In the genomic region with DNA sequence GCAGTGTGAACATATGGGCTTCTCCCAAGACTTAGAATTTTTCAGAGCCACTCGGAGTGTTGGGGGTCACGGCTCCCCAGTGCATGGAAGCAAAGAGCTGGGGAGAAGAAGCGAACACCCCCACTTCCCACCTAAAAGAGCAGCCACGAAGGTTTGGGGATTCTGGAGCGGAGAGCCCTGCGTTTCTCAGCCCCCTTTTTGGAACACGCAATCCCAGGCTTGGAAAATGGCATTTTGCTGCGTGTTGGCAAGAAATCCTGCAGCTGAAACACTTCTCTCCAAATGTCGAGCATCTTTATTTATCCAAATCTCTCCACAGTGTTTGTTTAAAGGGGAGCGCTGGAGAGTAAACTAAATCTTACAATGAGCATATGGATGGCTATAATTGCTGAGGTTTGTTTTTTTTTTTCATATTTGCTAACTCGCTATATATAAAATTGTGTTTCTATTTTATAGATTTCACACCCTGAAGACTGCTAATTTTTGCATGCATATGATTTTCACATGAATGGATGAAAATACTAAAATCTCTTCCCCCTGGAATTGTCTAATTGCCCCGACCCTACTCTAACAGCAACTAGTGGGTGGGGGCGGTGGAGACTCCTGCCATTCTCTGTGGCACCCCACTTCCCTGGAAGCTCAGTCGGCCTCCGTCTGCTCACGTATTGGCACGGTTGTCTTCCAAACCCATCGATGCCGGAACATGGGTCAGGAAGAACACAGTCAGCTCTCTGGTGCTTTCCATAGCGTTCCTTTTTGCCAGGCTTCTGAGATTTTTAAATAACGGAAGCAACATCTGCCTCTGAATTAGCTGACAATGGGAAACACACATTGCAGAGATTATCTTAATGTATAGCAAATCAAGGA, we compare ENCODE assay signal across 15 cellular contexts.
DNase-seq lines count a peak whose midpoint lies in the region; ATAC-seq, FAIRE-seq and TF ChIP-seq lines count a peak whose summit lies in the region.
"Had no signal": no experiment of that assay in that cellular context is flagged by ENCODE, and none has a peak within 500 bp of the region (broad histone marks: within the 10 kb centered on the region; RNA-seq: fewer than 3 reads in every experiment).

No MANE protein-coding gene starts in this region.

- H2AFZ ChIP-seq in GM12878 (ENCODE audit: control insufficient read depth, low read depth, low read length) = no peak overlapping the region

- intact Hi-C loops in GM12878 (cut with micrococcal nuclease; ENCODE audit: unreplicated experiment) = loop anchor here (2.0 to 5.0 kb wide), 2 partner anchors 21 to 120 kb away; a partner anchor contains a TSS

- peak; percentile 10 for DNase-seq in activated naive CD4-positive, alpha-beta T cell treated with anti-CD3 and anti-CD28 coated beads, Interleukin-2, amount 10 ng/mL, durations not matched to agents 7 days and 5 days
- no peak for DNase-seq in activated naive CD4-positive, alpha-beta T cell treated with anti-CD3 and anti-CD28 coated beads, Interleukin-2, amount 50 U/mL, for 16 hours
- DNase-seq in GM12878 (ENCODE audit: low read depth, low spot score) (no peak), hippocampal formation (lab: John Stamatoyannopoulos, UW) (no peak), Ammon's horn (ENCODE audit: low spot score) (no peak), HT-29 (ENCODE audit: low spot score) (no peak)
- DNase-seq: activated CD4-positive, alpha-beta T cell treated with anti-CD3 and anti-CD28 coated beads, Interleukin-2, amount 10 ng/mL, durations not matched to agents 7 days and 5 days; effector CD4-positive, alpha-beta T cell; PC-3; stimulated activated CD4-positive, alpha-beta T cell treated with anti-CD3 and anti-CD28 coated beads, Interleukin-12 subunit alpha, Interleukin-12 subunit beta, amount 100 ng/mL, for 4 hours; stimulated activated CD8-positive, alpha-beta memory T cell treated with anti-CD3 and anti-CD28 coated beads, Interleukin-4, amount 100 ng/mL, for 48 hours had no signal

- SMC1A ChIA-PET in GM12878 (lab: Charles Lee; ENCODE audit: uncharacterized antibody, unreplicated experiment) = interaction anchor here (0.7 to 1.8 kb wide), 9 partner anchors 8 to 218 kb away, joined by 3 to 7 read pairs (median 4); no protein-coding TSS in a partner anchor

- H3K4me1 Mint-ChIP-seq in activated naive CD4-positive, alpha-beta T cell treated with anti-CD3 and anti-CD28 coated beads, Interleukin-2, amount 10 ng/mL, durations not matched to agents 7 days and 5 days = peaks cover 24% of the 10 kb centered on the region
- H3K4me1 Mint-ChIP-seq in IgD-negative memory B cell = peaks cover 10 to 12% (median 11%) of the 10 kb centered on the region in 3 donors

- POLR2A ChIA-PET in GM12878 (lab: Charles Lee) = no interaction called here

- no peak for FAIRE-seq in GM12878 (lab: Jason Lieb, UNC)
- FAIRE-seq: frontal cortex had no signal

- TF ChIP-seq POLR2A in GM12878 (IDR thresholded peaks at IDR 0.05; ENCODE audit: low read depth, low read length) = no peak

- BruUV-seq in GM12878 (replicated peaks; lab: Mats Ljungman, UMichigan) = no TSS peak

- H3K4me2 ChIP-seq in GM12878 (ENCODE audit: control insufficient read depth, insufficient read depth) = peak overlapping the region; percentile 26

- 70% methylated on average over 21 of the region's 21 CpGs for WGBS in GM12878 (ENCODE audit: insufficient coverage, insufficient replicate concordance, low lambda C conversion rate, missing lambda C conversion rate)

- RAD21 ChIA-PET in GM12878 (lab: Charles Lee; ENCODE audit: unreplicated experiment) = interaction anchor here (0.7 to 1.7 kb wide), 5 partner anchors 8 to 218 kb away, joined by 3 to 6 read pairs (median 3); no protein-coding TSS in a partner anchor

- no peaks in the 10 kb centered on the region for H3K79me2 ChIP-seq in GM12878 (ENCODE audit: control insufficient read depth, insufficient read depth, low read length)

- no peak overlapping the region for H3K27ac Mint-ChIP-seq in activated naive CD4-positive, alpha-beta T cell treated with anti-CD3 and anti-CD28 coated beads, Interleukin-2, amount 10 ng/mL, durations not matched to agents 7 days and 5 days
- H3K27ac Mint-ChIP-seq in IgD-negative memory B cell = peak overlapping the region in 1 of 3 donors; percentile 32
- H3K27ac Mint-ChIP-seq: activated CD4-positive, alpha-beta T cell treated with anti-CD3 and anti-CD28 coated beads, Interleukin-2, amount 10 ng/mL, durations not matched to agents 7 days and 5 days had no signal

- H3K4me3 ChIP-seq in GM12878 (no peak overlapping the region), neutrophil (ENCODE audit: low read depth in 1 of 2, low read length in 1 of 2) (no peak overlapping the region)

- H3K9ac ChIP-seq in GM12878 (ENCODE audit: control insufficient read depth, insufficient read depth, low read length) = no peak overlapping the region

- H3K27me3 ChIP-seq in GM12878 (replicated peaks in 1 of 2; ENCODE audit: control insufficient read depth in 2 of 2, insufficient read depth in 2 of 2, low read length in 1 of 2) = no peaks in the 10 kb centered on the region
- H3K27me3 ChIP-seq in neutrophil = peaks cover 17% of the 10 kb centered on the region

- TF ChIP-seq RAD21 in GM12878 (IDR thresholded peaks at IDR 0.05; ENCODE audit: insufficient read depth, low read depth, low read length) = no peak

- H3K27ac ChIP-seq in GM12878 (ENCODE audit: control insufficient read depth, insufficient read depth) (no peak overlapping the region), neutrophil (peak overlapping the region; percentile 47)

- TF ChIP-seq CTCF in GM12878 (IDR thresholded peaks at IDR 0.05 in 2 of 3, conservative IDR thresholded peaks at IDR 0.05 in 1 of 3; ENCODE audit: control insufficient read depth in 2 of 3, extremely low read depth in 1 of 3, insufficient read depth in 1 of 3, low read depth in 3 of 3, low read length in 3 of 3) (no peak), neutrophil (IDR thresholded peaks at IDR 0.05) (no peak)

- ATAC-seq in GM12878 = no peak
- ATAC-seq: PC-3 had no signal

- in situ Hi-C loops in GM12878 (cut with MboI) = no loop called here

- H4K20me1 ChIP-seq in GM12878 (ENCODE audit: control insufficient read depth, insufficient read depth) = no peaks in the 10 kb centered on the region

- CTCF ChIA-PET in activated naive CD4-positive, alpha-beta T cell treated with anti-CD3 and anti-CD28 coated beads, Interleukin-2, amount 10 ng/mL, durations not matched to agents 7 days and 5 days (lab: Charles Lee) = interaction anchor here (0.6 to 1.5 kb wide), 5 partner anchors 8 to 214 kb away, joined by 4 to 6 read pairs (median 4); no protein-coding TSS in a partner anchor
- CTCF ChIA-PET in GM12878 (lab: Yijun Ruan, JAX) = interaction anchor here (0.7 to 2.1 kb wide), 13 partner anchors 8 to 379 kb away, joined by 3 to 13 read pairs (median 4); no protein-coding TSS in a partner anchor

- no peak overlapping the region for H3K4me3 Mint-ChIP-seq in activated naive CD4-positive, alpha-beta T cell treated with anti-CD3 and anti-CD28 coated beads, Interleukin-2, amount 10 ng/mL, durations not matched to agents 7 days and 5 days
- H3K4me3 Mint-ChIP-seq in IgD-negative memory B cell = peak overlapping the region; percentile 14 to 77 (median 42)
- H3K4me3 Mint-ChIP-seq: activated CD4-positive, alpha-beta T cell treated with anti-CD3 and anti-CD28 coated beads, Interleukin-2, amount 10 ng/mL, durations not matched to agents 7 days and 5 days; central memory CD8-positive, alpha-beta T cell had no signal

- H3K9me3 ChIP-seq in GM12878 (replicated peaks; ENCODE audit: control insufficient read depth, insufficient read depth, low read length) = no peaks in the 10 kb centered on the region; the same call in 2 of the 3 replicates
- H3K9me3 ChIP-seq in neutrophil = no peaks in the 10 kb centered on the region

- no peak for TF ChIP-seq EP300 in GM12878 (IDR thresholded peaks at IDR 0.05; ENCODE audit: borderline replicate concordance in 1 of 2, control insufficient read depth in 1 of 2, low read depth in 2 of 2, low read length in 2 of 2)

- H3K4me1 ChIP-seq in GM12878 (ENCODE audit: control insufficient read depth, insufficient read depth, low read length) (peaks cover 13% of the 10 kb centered on the region), neutrophil (ENCODE audit: control insufficient read depth in 1 of 2, insufficient read depth in 1 of 2, low read depth in 1 of 2, low read length in 1 of 2) (peaks cover 0 to 10% of the 10 kb centered on the region in 2 experiments)

- H3K9me3 Mint-ChIP-seq in activated naive CD4-positive, alpha-beta T cell treated with anti-CD3 and anti-CD28 coated beads, Interleukin-2, amount 10 ng/mL, durations not matched to agents 7 days and 5 days = no peaks in the 10 kb centered on the region
- no peaks in the 10 kb centered on the region for H3K9me3 Mint-ChIP-seq in IgD-negative memory B cell
- H3K9me3 Mint-ChIP-seq: activated CD4-positive, alpha-beta T cell treated with anti-CD3 and anti-CD28 coated beads, Interleukin-2, amount 10 ng/mL, durations not matched to agents 7 days and 5 days; central memory CD8-positive, alpha-beta T cell had no signal

- peaks cover 17% of the 10 kb centered on the region for H3K27me3 Mint-ChIP-seq in activated naive CD4-positive, alpha-beta T cell treated with anti-CD3 and anti-CD28 coated beads, Interleukin-2, amount 10 ng/mL, durations not matched to agents 7 days and 5 days
- H3K27me3 Mint-ChIP-seq in IgD-negative memory B cell = no peaks in the 10 kb centered on the region

- H3K36me3 Mint-ChIP-seq in activated naive CD4-positive, alpha-beta T cell treated with anti-CD3 and anti-CD28 coated beads, Interleukin-2, amount 10 ng/mL, durations not matched to agents 7 days and 5 days = no peaks in the 10 kb centered on the region
- peaks cover 10% of the 10 kb centered on the region for H3K36me3 Mint-ChIP-seq in IgD-negative memory B cell

- H3K36me3 ChIP-seq in GM12878 (ENCODE audit: control insufficient read depth in 2 of 2, insufficient read depth in 2 of 2, low read length in 1 of 2) (no peaks in the 10 kb centered on the region), neutrophil (no peaks in the 10 kb centered on the region)

TF ChIP-seq in GM12878, 131 proteins besides CTCF, POLR2A, EP300 and RAD21:
- TF ChIP-seq ESRRA (IDR thresholded peaks at IDR 0.05; ENCODE audit: low read length) = no peak
- no peak for TF ChIP-seq RCOR1 (conservative IDR thresholded peaks at IDR 0.05; ENCODE audit: low read depth, low read length)
- TF ChIP-seq, protein P1, sequence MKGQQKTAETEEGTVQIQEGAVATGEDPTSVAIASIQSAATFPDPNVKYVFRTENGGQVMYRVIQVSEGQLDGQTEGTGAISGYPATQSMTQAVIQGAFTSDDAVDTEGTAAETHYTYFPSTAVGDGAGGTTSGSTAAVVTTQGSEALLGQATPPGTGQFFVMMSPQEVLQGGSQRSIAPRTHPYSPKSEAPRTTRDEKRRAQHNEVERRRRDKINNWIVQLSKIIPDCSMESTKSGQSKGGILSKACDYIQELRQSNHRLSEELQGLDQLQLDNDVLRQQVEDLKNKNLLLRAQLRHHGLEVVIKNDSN (IDR thresholded peaks at IDR 0.05; ENCODE audit: borderline replicate concordance, extremely low read length, insufficient read depth, low read depth, low read length) = no peak
